ENCODE assay signal across 19 cellular contexts in genomic region chr1:43421396-43421795, GRCh38. TPM values are rescaled to one million over a fixed set of nuclear protein-coding genes. Genes with fewer than 3 reads are reported as not detected.
A peak's percentile ranks its signal among the peaks of the same experiment; 100 is the strongest.
DNase-seq lines count a peak whose midpoint lies in the region; ATAC-seq and TF ChIP-seq lines count a peak whose summit lies in the region.
"Had no signal": no experiment of that assay in that cellular context is flagged by ENCODE, and none has a peak within 500 bp of the region (broad histone marks: within the 10 kb centered on the region; RNA-seq: fewer than 3 reads in every experiment).

No MANE protein-coding gene starts in this region.

- H3K23ac ChIP-seq in IMR-90 (ENCODE audit: low read depth, low read length): no peak overlapping the region

- H3K4me3 ChIP-seq in IMR-90 (ENCODE audit: insufficient read depth, low read depth, low read length): no peak overlapping the region
- no peak overlapping the region for H3K4me3 ChIP-seq in RWPE2 (ENCODE audit: severe bottlenecking)
- no peak overlapping the region for H3K4me3 ChIP-seq in testis
- H3K4me3 ChIP-seq: BLaER1 had no signal

- CTCF ChIA-PET in IMR-90 (lab: Yijun Ruan, JAX): no interaction called here

- H4K8ac ChIP-seq in IMR-90 (ENCODE audit: low read depth in 2 of 2, low read length in 2 of 2): no peak overlapping the region

- H3K14ac ChIP-seq in IMR-90 (replicated peaks; ENCODE audit: low read depth, low read length): no peak overlapping the region

- no peak overlapping the region for H2AFZ ChIP-seq in IMR-90 (replicated peaks; ENCODE audit: low read length, poor library complexity)

- peaks cover 14% of the 10 kb centered on the region; the same call in 1 of the 2 replicates for H3K9me1 ChIP-seq in IMR-90 (ENCODE audit: insufficient read depth, low read length)

- 100% methylated on average over 1 of the region's 6 CpGs; no CpG with 5 or more reads in 1 of the 2 experiments for WGBS in IMR-90 (ENCODE audit: extremely low coverage in 2 of 2, insufficient read length in 1 of 2), 2 experiments
- 95 to 96% methylated on average over 6 of the region's 6 CpGs for WGBS in testis, 2 donors

- H2BK120ac ChIP-seq in IMR-90 (ENCODE audit: low read depth, low read length): no peak overlapping the region

- ATAC-seq in IMR-90 (ENCODE audit: low read depth): no peak
- ATAC-seq in RWPE2 (ENCODE audit: low read depth): no peak
- ATAC-seq: CD8-positive, alpha-beta T cell had no signal

- H2BK5ac ChIP-seq in IMR-90 (ENCODE audit: low read depth, low read length, poor library complexity, severe bottlenecking): no peak overlapping the region

- intact Hi-C loops in IMR-90 (cut with micrococcal nuclease) (no loop called here), posterior vena cava (cut with DNase I) (no loop called here), testis (cut with DNase I; ENCODE audit: low total_unique reads) (no loop called here)

- H3K9ac ChIP-seq in IMR-90 (ENCODE audit: low read depth, low read length): no peak overlapping the region
- H3K9ac ChIP-seq: BLaER1 had no signal

- no peaks in the 10 kb centered on the region for H3K27me3 ChIP-seq in IMR-90 (ENCODE audit: control insufficient read depth, insufficient read depth, low read length)
- H3K27me3 ChIP-seq in RWPE2 (ENCODE audit: insufficient read depth, poor library complexity, severe bottlenecking): no peaks in the 10 kb centered on the region
- H3K27me3 ChIP-seq in testis: no peaks in the 10 kb centered on the region
- H3K27me3 ChIP-seq: BLaER1 had no signal

- H2AK9ac ChIP-seq in IMR-90 (replicated peaks; ENCODE audit: low read depth, low read length, poor library complexity): peak overlapping the region; percentile 39

- H3K9me3 ChIP-seq in IMR-90 (ENCODE audit: control insufficient read depth, insufficient read depth, low read length) (no peaks in the 10 kb centered on the region), RWPE2 (ENCODE audit: severe bottlenecking) (no peaks in the 10 kb centered on the region), testis (no peaks in the 10 kb centered on the region)
- H3K9me3 ChIP-seq: BLaER1, Caco-2 had no signal

- no peak overlapping the region for H2AK5ac ChIP-seq in IMR-90 (ENCODE audit: low read depth, low read length)

- H3K4me1 ChIP-seq in IMR-90 (ENCODE audit: control insufficient read depth, insufficient read depth, low read length) (no peaks in the 10 kb centered on the region), RWPE2 (ENCODE audit: insufficient read depth, poor library complexity, severe bottlenecking) (peaks cover 5% of the 10 kb centered on the region), testis (no peaks in the 10 kb centered on the region)
- H3K4me1 ChIP-seq: BLaER1, Caco-2 had no signal

- no peaks in the 10 kb centered on the region; the same call in 1 of the 2 replicates for H4K20me1 ChIP-seq in IMR-90 (ENCODE audit: insufficient read depth, low read length)
- H4K20me1 ChIP-seq: BLaER1 had no signal

- no peak overlapping the region for H2BK20ac ChIP-seq in IMR-90 (ENCODE audit: low read depth, low read length)

- TF ChIP-seq POLR2A in IMR-90 (IDR thresholded peaks at IDR 0.05; ENCODE audit: low read depth, low read length) (no peak), testis (IDR thresholded peaks at IDR 0.05) (no peak)

- H3K79me1 ChIP-seq in IMR-90 (ENCODE audit: low read depth in 1 of 2, low read length in 2 of 2): peaks cover 0 to 4% of the 10 kb centered on the region in 2 experiments; a peak in 1 of 4 replicates

- dilution Hi-C loops in IMR-90 (cut with HindIII; ENCODE audit: low sequenced_read_pairs, unreplicated experiment): no loop called here

- no TSS peak for BruUV-seq in IMR-90 (replicated peaks; lab: Mats Ljungman, UMichigan)

- in situ Hi-C loops in IMR-90 (cut with MboI; ENCODE audit: low sequenced_read_pairs): loop anchor here (25.0 kb wide), 1 partner anchor 509 kb away; no protein-coding TSS in a partner anchor

- H4K5ac ChIP-seq in IMR-90 (ENCODE audit: low read depth, low read length): no peak overlapping the region

- H3K56ac ChIP-seq in IMR-90 (ENCODE audit: extremely low read depth, insufficient read depth, low read length): no peak overlapping the region

- H3K4ac ChIP-seq in IMR-90 (ENCODE audit: low read depth, low read length): no peak overlapping the region

- DNase-seq in activated effector memory CD4-positive, alpha-beta T cell treated with anti-CD3 and anti-CD28 coated beads, Interleukin-2, amount 50 U/mL, for 16 hours: peak; percentile 50
- DNase-seq in activated effector memory CD4-positive, alpha-beta T cell treated with Interleukin-2 at 50 U/mL for 16 hours: no peak
- DNase-seq in IMR-90 (no peak), RWPE2 (ENCODE audit: low spot score) (no peak), posterior vena cava (ENCODE audit: low spot score) (peak; percentile 62), testis (no peak), NCI-H1105 (lab: John Stamatoyannopoulos, UW) (no peak)
- DNase-seq in stimulated activated naive CD4-positive, alpha-beta T cell (lab: John Stamatoyannopoulos, UW): no peak
- DNase-seq: Caco-2; CD4-positive, CD25-positive, alpha-beta regulatory T cell; CD8-positive, alpha-beta T cell; DMS153; DND-41; GOT3; H7; HCEC 1CT had no signal

- H3K4me2 ChIP-seq in IMR-90 (ENCODE audit: low read depth, low read length): no peak overlapping the region
- H3K4me2 ChIP-seq: BLaER1 had no signal

- POLR2A ChIA-PET in IMR-90 (lab: Charles Lee; ENCODE audit: unreplicated experiment): no interaction called here

- H3K27ac ChIP-seq in IMR-90 (ENCODE audit: insufficient read depth, low read length) (no peak overlapping the region), RWPE2 (ENCODE audit: poor library complexity, severe bottlenecking) (peak overlapping the region; percentile 87), testis (no peak overlapping the region)
- H3K27ac ChIP-seq: 22Rv1, BLaER1, C4-2B had no signal

- TF ChIP-seq RAD21 in IMR-90 (IDR thresholded peaks at IDR 0.05; ENCODE audit: low read length): no peak

- peaks cover 83% of the 10 kb centered on the region for H3K36me3 ChIP-seq in IMR-90 (ENCODE audit: control insufficient read depth, insufficient read depth, low read length)
- H3K36me3 ChIP-seq in RWPE2 (ENCODE audit: low read depth): peaks cover 88% of the 10 kb centered on the region
- no peaks in the 10 kb centered on the region for H3K36me3 ChIP-seq in testis (ENCODE audit: low read depth, missing control alignments)

- no peak overlapping the region for H4K91ac ChIP-seq in IMR-90 (ENCODE audit: insufficient read depth, low read depth, low read length)

- TF ChIP-seq CTCF in IMR-90 (conservative IDR thresholded peaks at IDR 0.05; ENCODE audit: low read depth, low read length) (no peak), RWPE2 (IDR thresholded peaks at IDR 0.05; ENCODE audit: poor library complexity, severe bottlenecking) (no peak), testis (IDR thresholded peaks at IDR 0.05) (no peak)

- H2BK15ac ChIP-seq in IMR-90 (ENCODE audit: low read depth, low read length): no peak overlapping the region

- no peak overlapping the region for H3K18ac ChIP-seq in IMR-90 (ENCODE audit: low read depth, low read length)

TF ChIP-seq in IMR-90, 13 proteins besides CTCF, POLR2A, EP300 and RAD21 (continues in another document):
- TF ChIP-seq MAZ (IDR thresholded peaks at IDR 0.05; ENCODE audit: borderline replicate concordance, low read depth, low read length) (no peak), MXI1 (IDR thresholded peaks at IDR 0.05; ENCODE audit: borderline replicate concordance, low read depth, low read length) (no peak), BHLHE40 (IDR thresholded peaks at IDR 0.05; ENCODE audit: low read depth, low read length) (no peak), SMC3 (IDR thresholded peaks at IDR 0.05; ENCODE audit: low read depth, low read length) (no peak), MAFK (IDR thresholded peaks at IDR 0.05; ENCODE audit: low read depth, low read length) (no peak), RFX5 (IDR thresholded peaks at IDR 0.05; ENCODE audit: low read depth, low read length) (no peak), NFE2L2 (IDR thresholded peaks at IDR 0.05; ENCODE audit: low read depth, low read length) (no peak), CHD1 (IDR thresholded peaks at IDR 0.05; ENCODE audit: low read depth, low read length) (no peak), USF2 (IDR thresholded peaks at IDR 0.05; ENCODE audit: low read depth, low read length) (no peak)

RNA-seq across cellular contexts. Expression of gene SZT2, which starts 31.7 kb away (rescaled TPM):
- total RNA-seq in IMR-90 (2012; rRNA removed): 9.5 and 9.7 TPM in 2 replicates
- 14.3 and 15.7 TPM in 2 replicates for polyA plus RNA-seq in IMR-90 (2012; rRNA removed)
- 5.1 and 7.2 TPM in 2 replicates for polyA plus RNA-seq in IMR-90 (2012; cell fraction: cytosol; rRNA removed)
- 42.3 and 80.6 TPM in 2 replicates for polyA plus RNA-seq in IMR-90 (2012; cell fraction: nucleus; rRNA removed; ENCODE audit: low replicate concordance)
- 10 to 100 TPM; 43.3 to 45.8 TPM for total RNA-seq in posterior vena cava
- 100 to 1,000 TPM in 1 of 2 donors, 10 to 100 TPM in 1; 90.1 to 115 TPM for total RNA-seq in testis
- 40.0 TPM for polyA plus RNA-seq in testis (ENCODE audit: insufficient read depth, low read depth, low replicate concordance)

RNA-seq across cellular contexts. Expression of gene MED8, which starts 31.8 kb away (rescaled TPM):
- total RNA-seq in IMR-90 (2012; rRNA removed): 114 and 120 TPM in 2 replicates
- 53.7 and 61.1 TPM in 2 replicates for polyA plus RNA-seq in IMR-90 (2012; rRNA removed)
- polyA plus RNA-seq in IMR-90 (2012; cell fraction: cytosol; rRNA removed): 35.0 and 38.5 TPM in 2 replicates
- polyA plus RNA-seq in IMR-90 (2012; cell fraction: nucleus; rRNA removed; ENCODE audit: low replicate concordance): 37.4 and 89.5 TPM in 2 replicates
- 10 to 100 TPM; 27.0 to 30.5 TPM for total RNA-seq in posterior vena cava
- 10 to 100 TPM; 43.2 to 49.4 TPM for total RNA-seq in testis
- polyA plus RNA-seq in testis (ENCODE audit: insufficient read depth, low read depth, low replicate concordance): 46.5 TPM

RNA-seq across cellular contexts. Expression of gene HYI, which starts 32.3 kb away (rescaled TPM):
- 21.5 and 25.0 TPM in 2 replicates for total RNA-seq in IMR-90 (2012; rRNA removed)
- 53.7 and 66.7 TPM in 2 replicates for polyA plus RNA-seq in IMR-90 (2012; rRNA removed)
- 46.3 and 63.2 TPM in 2 replicates for polyA plus RNA-seq in IMR-90 (2012; cell fraction: cytosol; rRNA removed)
- polyA plus RNA-seq in IMR-90 (2012; cell fraction: nucleus; rRNA removed; ENCODE audit: low replicate concordance): 204 and 236 TPM in 2 replicates
- 10 to 100 TPM; 27.6 to 28.8 TPM for total RNA-seq in posterior vena cava
- 10 to 100 TPM; 21.2 to 35.5 TPM for total RNA-seq in testis
- 20.1 TPM for polyA plus RNA-seq in testis (ENCODE audit: insufficient read depth, low read depth, low replicate concordance)

RNA-seq across cellular contexts. Expression of gene ELOVL1, which starts 53.6 kb away (rescaled TPM):
- total RNA-seq in IMR-90 (2012; rRNA removed) (66.4 and 88.9 TPM in 2 replicates), posterior vena cava (10 to 100 TPM; 58.2 to 64.6 TPM), testis (10 to 100 TPM; 30.6 to 40.1 TPM)
- polyA plus RNA-seq in IMR-90 (2012; rRNA removed) (203 and 211 TPM in 2 replicates), testis (ENCODE audit: insufficient read depth, low read depth, low replicate concordance) (51.5 TPM)
- polyA plus RNA-seq in IMR-90 (2012; cell fraction: cytosol; rRNA removed): 94.1 and 171 TPM in 2 replicates
- 140 and 158 TPM in 2 replicates for polyA plus RNA-seq in IMR-90 (2012; cell fraction: nucleus; rRNA removed; ENCODE audit: low replicate concordance)

Comparison
In these comparisons a context has a peak if more than half of its experiments do, and no peak if none do; other contexts are left out.
1. DNase-seq: peak in activated effector memory CD4-positive, alpha-beta T cell treated with anti-CD3 and anti-CD28 coated beads, Interleukin-2, amount 50 U/mL, for 16 hours (single experiment) and posterior vena cava (single experiment); none in activated effector memory CD4-positive, alpha-beta T cell treated with Interleukin-2 at 50 U/mL for 16 hours (single experiment), IMR-90 (single experiment), RWPE2 (single experiment), testis (single experiment), stimulated activated naive CD4-positive, alpha-beta T cell (0 of 6) and NCI-H1105 (single experiment).